Comparison of ENCODE assay signal across 8 cellular contexts in the genomic region with DNA sequence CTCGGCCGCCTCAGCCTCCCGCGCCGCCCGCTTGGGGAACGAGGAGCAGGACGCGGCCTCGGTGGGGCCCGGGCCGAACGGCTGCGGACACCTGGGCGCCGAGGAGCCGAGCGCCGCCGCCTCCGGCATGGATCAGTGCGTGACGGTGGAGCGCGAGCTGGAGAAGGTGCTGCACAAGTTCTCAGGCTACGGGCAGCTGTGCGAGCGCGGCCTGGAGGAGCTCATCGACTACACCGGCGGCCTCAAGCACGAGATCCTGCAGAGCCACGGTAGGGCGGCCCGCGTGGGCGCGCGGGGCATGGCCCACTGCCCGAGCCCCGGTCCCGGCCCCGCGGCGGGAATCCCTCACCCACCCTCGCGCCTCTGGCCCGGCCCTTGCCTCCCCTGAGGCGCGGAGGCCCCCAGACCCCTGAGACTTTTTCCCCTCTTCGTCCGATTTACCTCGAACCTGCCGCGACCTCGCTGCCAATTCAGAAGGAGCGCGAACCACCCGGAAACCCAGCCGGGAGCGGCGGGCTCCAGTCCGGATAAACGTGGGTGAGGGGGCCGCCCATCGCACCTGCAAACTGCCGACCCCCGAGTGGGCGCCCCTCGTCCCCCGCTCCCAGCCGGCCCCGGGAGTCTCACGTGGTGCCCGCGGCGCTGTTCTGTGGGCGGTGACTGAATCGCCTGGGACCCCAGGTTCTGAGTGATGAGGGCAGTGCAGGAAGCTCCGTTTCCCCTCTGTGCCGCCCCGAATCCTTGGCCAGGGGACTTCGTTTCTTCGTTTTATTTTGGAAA. TPM values are rescaled to one million over a fixed set of nuclear protein-coding genes. Genes with fewer than 3 reads are reported as not detected.
DNase-seq lines count a peak whose midpoint lies in the region; ATAC-seq and TF ChIP-seq lines count a peak whose summit lies in the region.
"Not testable (repeated sequence)": the region's sequence is repeated elsewhere in the genome, so short reads cannot be mapped to it uniquely, and the experiment has no call there.

No MANE protein-coding gene starts in this region.

- intact Hi-C loops in mucosa of descending colon (cut with DNase I, micrococcal nuclease): not testable (repeated sequence)

- peak overlapping the region; percentile 49 for H3K27ac ChIP-seq in RWPE2 (ENCODE audit: poor library complexity, severe bottlenecking)

- H3K9me3 ChIP-seq in BE2C; RWPE2 (ENCODE audit: severe bottlenecking); mucosa of descending colon: not testable (repeated sequence)

- H3K36me3 ChIP-seq in BE2C; RWPE2 (ENCODE audit: low read depth); mucosa of descending colon (ENCODE audit: low read depth): not testable (repeated sequence)

- TF ChIP-seq CTCF in BE2C (IDR thresholded peaks at IDR 0.05; ENCODE audit: low read depth, low read length); RWPE2 (IDR thresholded peaks at IDR 0.05; ENCODE audit: poor library complexity, severe bottlenecking); mucosa of descending colon (IDR thresholded peaks at IDR 0.05): not testable (repeated sequence)

- H3K4me3 ChIP-seq in BE2C (ENCODE audit: low read depth, low read length): peak overlapping the region; percentile 54
- peak overlapping the region; percentile 43 for H3K4me3 ChIP-seq in RWPE2 (ENCODE audit: severe bottlenecking)
- H3K4me3 ChIP-seq in mucosa of descending colon: peak overlapping the region; percentile 57

- not testable (repeated sequence) for H3K27me3 ChIP-seq in BE2C; RWPE2 (ENCODE audit: insufficient read depth, poor library complexity, severe bottlenecking)

- DNase-seq in BE2C (peak; percentile 24), mucosa of descending colon (peak in 2 of 3 donors; percentile 74 to 78)
- DNase-seq in RWPE2 (ENCODE audit: low spot score): not testable (repeated sequence)
- DNase-seq in activated T-helper 9 cell treated with anti-CD3 and anti-CD28 coated beads, Interleukin-2, amount 50 U/mL, for 16 hours (ENCODE audit: low read depth): peak; percentile 49
- peak; percentile 30 to 33 for DNase-seq in stimulated activated CD4-positive, alpha-beta T cell treated with anti-CD3 and anti-CD28 coated beads, Interleukin-4, amount 100 ng/mL, for 48 hours (ENCODE audit: low read depth in 2 of 2)

- not testable (repeated sequence) for H3K4me1 ChIP-seq in BE2C; RWPE2 (ENCODE audit: insufficient read depth, poor library complexity, severe bottlenecking); mucosa of descending colon (ENCODE audit: low read depth)

- peak; percentile 26 for ATAC-seq in GM19463 (IDR thresholded peaks at IDR 0.05; ENCODE audit: unreplicated experiment)
- peak; percentile 14 for ATAC-seq in HG03378 (IDR thresholded peaks at IDR 0.05; ENCODE audit: unreplicated experiment)
- peak; percentile 32 for ATAC-seq in RWPE2 (ENCODE audit: low read depth)
- peak; percentile 26 for ATAC-seq in esophagus mucosa
- peak; percentile 19 for ATAC-seq in mucosa of descending colon

RNA-seq across cellular contexts. Expression of a gene that starts 0.6 kb away (rescaled TPM):
- 13.6 TPM for polyA plus RNA-seq in BE2C (2012; ENCODE audit: insufficient read depth, insufficient read length, low read depth)
- 39.4 TPM for total RNA-seq in esophagus mucosa
- total RNA-seq in mucosa of descending colon: 10 to 100 TPM; 69.2 to 93.0 (median 73.8) TPM
